In the genomic region with DNA sequence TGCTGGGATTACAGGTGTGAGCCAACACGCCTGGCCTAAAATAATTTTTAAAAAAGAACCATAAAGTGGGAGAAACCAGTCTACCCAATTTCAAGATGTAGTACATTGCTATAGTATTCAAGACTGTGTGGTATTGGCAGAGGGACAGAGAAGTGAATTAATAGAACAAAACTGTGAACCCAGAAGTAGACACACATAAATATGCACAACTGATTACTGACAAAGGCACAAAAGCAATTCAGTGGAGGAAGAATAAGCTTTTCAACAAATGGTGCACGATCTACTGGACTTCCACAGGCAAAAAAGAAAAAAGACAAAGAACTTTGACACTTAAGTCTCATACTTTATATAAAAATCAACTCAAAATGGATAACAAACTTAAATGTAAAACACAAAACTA, we compare ENCODE assay signal across 20 cellular contexts. TPM values are rescaled to one million over a fixed set of nuclear protein-coding genes. Genes with fewer than 3 reads are reported as not detected.
DNase-seq lines count a peak whose midpoint lies in the region; ATAC-seq and TF ChIP-seq lines count a peak whose summit lies in the region.
"Had no signal": no experiment of that assay in that cellular context is flagged by ENCODE, and none has a peak within 500 bp of the region (broad histone marks: within the 10 kb centered on the region; RNA-seq: fewer than 3 reads in every experiment).

No MANE protein-coding gene starts in this region.

- H3K79me2 ChIP-seq in smooth muscle cell (ENCODE audit: low read depth): peaks cover 56% of the 10 kb centered on the region

- H3K4me3 Mint-ChIP-seq in activated T-cell treated with anti-CD3 and anti-CD28 coated beads, Interleukin-2, amount 50 U/mL, for 24 hours: no peak overlapping the region
- no peak overlapping the region for H3K4me3 Mint-ChIP-seq in endodermal cell

- WGBS in endodermal cell (ENCODE audit: insufficient coverage in 1 of 2, insufficient read length in 1 of 2), 2 experiments: 80 to 94% methylated on average over 1 to 2 of the region's 2 CpGs
- 98% methylated on average over 2 of the region's 2 CpGs for WGBS in smooth muscle cell (ENCODE audit: low lambda C conversion rate)

- peak overlapping the region; percentile 55 for H3K27ac Mint-ChIP-seq in activated T-cell treated with anti-CD3 and anti-CD28 coated beads, Interleukin-2, amount 50 U/mL, for 24 hours
- H3K27ac Mint-ChIP-seq in endodermal cell: no peak overlapping the region

- peaks cover 14% of the 10 kb centered on the region for H3F3A ChIP-seq in smooth muscle cell (ENCODE audit: low read depth)

- H3K9me3 Mint-ChIP-seq in activated T-cell treated with anti-CD3 and anti-CD28 coated beads, Interleukin-2, amount 50 U/mL, for 24 hours: no peaks in the 10 kb centered on the region
- peaks cover 3% of the 10 kb centered on the region for H3K9me3 Mint-ChIP-seq in endodermal cell

- H3K4me1 ChIP-seq in RWPE2 (ENCODE audit: insufficient read depth, poor library complexity, severe bottlenecking) (peaks cover 14% of the 10 kb centered on the region), endodermal cell (ENCODE audit: control insufficient read depth, insufficient read depth, low read length) (peaks cover 7% of the 10 kb centered on the region), smooth muscle cell (ENCODE audit: low read depth) (peaks cover 12% of the 10 kb centered on the region)
- H3K4me1 ChIP-seq: body of pancreas, Caco-2 had no signal

- H4K20me1 ChIP-seq in smooth muscle cell (ENCODE audit: low read depth): no peaks in the 10 kb centered on the region

- H2AFZ ChIP-seq in smooth muscle cell (ENCODE audit: low read depth): no peak overlapping the region

- H3K36me3 ChIP-seq in RWPE2 (ENCODE audit: low read depth) (peaks cover 8% of the 10 kb centered on the region; the same call in 1 of the 2 replicates), endodermal cell (ENCODE audit: control insufficient read depth, insufficient read depth, low read length) (peaks cover 25% of the 10 kb centered on the region), smooth muscle cell (ENCODE audit: low read depth) (no peaks in the 10 kb centered on the region)

- H3K4me3 ChIP-seq in RWPE2 (ENCODE audit: severe bottlenecking) (no peak overlapping the region), endodermal cell (ENCODE audit: low read length) (no peak overlapping the region), smooth muscle cell (no peak overlapping the region)
- H3K4me3 ChIP-seq: body of pancreas, right atrium auricular region, tibial nerve had no signal

- TF ChIP-seq CTCF in RWPE2 (IDR thresholded peaks at IDR 0.05; ENCODE audit: poor library complexity, severe bottlenecking) (no peak), endodermal cell (conservative IDR thresholded peaks at IDR 0.05) (no peak), smooth muscle cell (IDR thresholded peaks at IDR 0.05; ENCODE audit: borderline replicate concordance, insufficient read depth, poor library complexity, severe bottlenecking) (no peak)

- H3K4me2 ChIP-seq in smooth muscle cell: no peak overlapping the region

- H3K9ac ChIP-seq in endodermal cell (ENCODE audit: extremely low read depth, low read length, poor library complexity, severe bottlenecking) (no peak overlapping the region), smooth muscle cell (ENCODE audit: low read depth) (no peak overlapping the region)

- H3K27ac ChIP-seq in RWPE2 (ENCODE audit: poor library complexity, severe bottlenecking) (peak overlapping the region; percentile 36), endodermal cell (ENCODE audit: low read depth, low read length) (peak overlapping the region; percentile 58), smooth muscle cell (ENCODE audit: low read depth) (peak overlapping the region; percentile 92)
- H3K27ac ChIP-seq: body of pancreas, right atrium auricular region, RWPE1, WERI-Rb-1 had no signal

- intact Hi-C loops in left colon (cut with DNase I, micrococcal nuclease): no loop called here

- DNase-seq in activated T-cell treated with anti-CD3 and anti-CD28 coated beads, Interleukin-2, amount 50 U/mL, for 24 hours: no peak
- no peak for DNase-seq in activated T-cell treated with anti-CD3 and anti-CD28 coated beads, Interleukin-2, amount 50 U/mL, for 48 hours
- DNase-seq in RWPE2 (ENCODE audit: low spot score) (no peak), endodermal cell (no peak), smooth muscle cell (lab: John Stamatoyannopoulos, UW; ENCODE audit: unreplicated experiment) (no peak), left colon (no peak), NCI-H1105 (lab: John Stamatoyannopoulos, UW) (no peak), H4 (ENCODE audit: low spot score) (no peak)
- DNase-seq: activated naive CD4-positive, alpha-beta T cell treated with Interleukin-2 at 50 U/mL for 16 hours; body of pancreas; Caco-2; cortex of kidney; EL; NCI-H2029; stimulated activated naive CD4-positive, alpha-beta T cell; SW 1271; WERI-Rb-1 had no signal

- H3K27me3 Mint-ChIP-seq in activated T-cell treated with anti-CD3 and anti-CD28 coated beads, Interleukin-2, amount 50 U/mL, for 24 hours: no peaks in the 10 kb centered on the region
- no peaks in the 10 kb centered on the region for H3K27me3 Mint-ChIP-seq in endodermal cell (ENCODE audit: insufficient read depth)

- no peak for ATAC-seq in RWPE2 (ENCODE audit: low read depth)
- ATAC-seq in left colon: no peak
- ATAC-seq: body of pancreas had no signal

- no peaks in the 10 kb centered on the region for H3K9me3 ChIP-seq in RWPE2 (ENCODE audit: severe bottlenecking)
- H3K9me3 ChIP-seq in endodermal cell (ENCODE audit: control insufficient read depth, low read length): peaks cover 5% of the 10 kb centered on the region
- no peaks in the 10 kb centered on the region for H3K9me3 ChIP-seq in smooth muscle cell (replicated peaks; ENCODE audit: low read depth)
- H3K9me3 ChIP-seq: body of pancreas, Caco-2, right atrium auricular region, tibial nerve had no signal

- H3K27me3 ChIP-seq in RWPE2 (ENCODE audit: insufficient read depth, poor library complexity, severe bottlenecking) (no peaks in the 10 kb centered on the region), endodermal cell (ENCODE audit: control insufficient read depth, insufficient read depth, low read length, poor library complexity, severe bottlenecking) (no peaks in the 10 kb centered on the region), smooth muscle cell (ENCODE audit: low read depth) (no peaks in the 10 kb centered on the region)
- H3K27me3 ChIP-seq: body of pancreas, right atrium auricular region, tibial nerve had no signal

- H3K4me1 Mint-ChIP-seq in activated T-cell treated with anti-CD3 and anti-CD28 coated beads, Interleukin-2, amount 50 U/mL, for 24 hours (ENCODE audit: low read depth): peaks cover 82% of the 10 kb centered on the region
- peaks cover 13% of the 10 kb centered on the region for H3K4me1 Mint-ChIP-seq in endodermal cell

- H3K36me3 Mint-ChIP-seq in activated T-cell treated with anti-CD3 and anti-CD28 coated beads, Interleukin-2, amount 50 U/mL, for 24 hours (ENCODE audit: low read depth): peaks cover 45% of the 10 kb centered on the region
- H3K36me3 Mint-ChIP-seq in endodermal cell (ENCODE audit: low read depth): peaks cover 20% of the 10 kb centered on the region

RNA-seq across cellular contexts. Expression of gene ZBTB2, which starts 15.5 kb away (rescaled TPM):
- total RNA-seq in endodermal cell (10 to 100 TPM; 11.4 to 15.2 TPM), smooth muscle cell (10.7 and 15.1 TPM in 2 replicates), left colon (10 to 100 TPM in 1 of 2 donors, 1 to 10 TPM in 1; 9.9 to 10.8 TPM)
- polyA plus RNA-seq in endodermal cell (2013, experiment 1 of 2): 11.3 TPM
- polyA plus RNA-seq in endodermal cell (2013, experiment 2 of 2): 11.1 TPM
- 4.1 and 7.1 TPM in 2 replicates for polyA plus RNA-seq in smooth muscle cell
- 12.4 and 17.2 TPM in 2 replicates for total RNA-seq in H4 (2014; rRNA removed; shearing (Covaris generic))

Comparison
In these comparisons a context has a peak if more than half of its experiments do, and no peak if none do; other contexts are left out.
1. H3K27ac ChIP-seq: peak in every context shown above with its lines; median percentile 92 in smooth muscle cell; 58 in endodermal cell; 36 in RWPE2.